19 cellular contexts compared by ENCODE assay signal in genomic region chr5:72814864-72815263, GRCh38. TPM values are rescaled to one million over a fixed set of nuclear protein-coding genes. Genes with fewer than 3 reads are reported as not detected.
DNase-seq lines count a peak whose midpoint lies in the region; ATAC-seq and TF ChIP-seq lines count a peak whose summit lies in the region.
"Had no signal": no experiment of that assay in that cellular context is flagged by ENCODE, and none has a peak within 500 bp of the region (broad histone marks: within the 10 kb centered on the region; RNA-seq: fewer than 3 reads in every experiment).

No MANE protein-coding gene starts in this region.

- POLR2A ChIA-PET in PC-9 (lab: Charles Lee; ENCODE audit: unreplicated experiment) = no interaction called here

- H4K20me1 ChIP-seq in PC-9 (ENCODE audit: insufficient read depth) = no peaks in the 10 kb centered on the region

- H3K9me3 ChIP-seq in BE2C = no peaks in the 10 kb centered on the region
- no peaks in the 10 kb centered on the region for H3K9me3 ChIP-seq in PC-9 (ENCODE audit: insufficient read depth, low read depth)
- H3K9me3 ChIP-seq in psoas muscle = no peaks in the 10 kb centered on the region
- no peaks in the 10 kb centered on the region for H3K9me3 ChIP-seq in body of pancreas
- H3K9me3 ChIP-seq: lower lobe of right lung, suprapubic skin had no signal

- H3K36me3 Mint-ChIP-seq in glutamatergic neuron (ENCODE audit: unreplicated experiment) = no peaks in the 10 kb centered on the region
- H3K36me3 Mint-ChIP-seq: naive thymus-derived CD8-positive, alpha-beta T cell had no signal

- H3K9me3 Mint-ChIP-seq in glutamatergic neuron (ENCODE audit: unreplicated experiment) = peaks cover 14% of the 10 kb centered on the region
- H3K9me3 Mint-ChIP-seq: IgD-negative memory B cell; naive thymus-derived CD8-positive, alpha-beta T cell had no signal

- H3K79me2 ChIP-seq in PC-9 (ENCODE audit: low read depth) = peaks cover 29% of the 10 kb centered on the region

- H3K27me3 Mint-ChIP-seq in glutamatergic neuron (ENCODE audit: unreplicated experiment) = peaks cover 9% of the 10 kb centered on the region

- peak overlapping the region; percentile 22 for H3K27ac Mint-ChIP-seq in glutamatergic neuron (ENCODE audit: unreplicated experiment)

- intact Hi-C loops in PC-9 (cut with micrococcal nuclease; ENCODE audit: unreplicated experiment) (loop anchor here (5.0 to 10.0 kb wide), 3 partner anchors 218 to 1038 kb away; no protein-coding TSS in a partner anchor), psoas muscle (cut with DNase I) (loop anchor here (5.0 kb wide), 4 partner anchors 37 to 448 kb away; no protein-coding TSS in a partner anchor), body of pancreas (cut with DNase I) (no loop called here)

- H3K4me3 Mint-ChIP-seq in glutamatergic neuron (ENCODE audit: unreplicated experiment) = peak overlapping the region; percentile 46

- no peak for TF ChIP-seq POLR2A in body of pancreas (IDR thresholded peaks at IDR 0.05)

- WGBS in psoas muscle, 3 donors = 68 to 82% (median 73%) methylated on average over 1 of the region's 1 CpG
- WGBS in body of pancreas, 2 donors = 56 to 62% methylated on average over 1 of the region's 1 CpG

- H3K4me1 ChIP-seq in BE2C = 0 out of 2 replicates have a peak, but pooled peaks cover 2% of the 10 kb centered on the region
- H3K4me1 ChIP-seq in PC-9 (replicated peaks; ENCODE audit: insufficient read depth) = peaks cover 34% of the 10 kb centered on the region
- H3K4me1 ChIP-seq in psoas muscle = peaks cover 38% of the 10 kb centered on the region
- peaks cover 33% of the 10 kb centered on the region for H3K4me1 ChIP-seq in body of pancreas

- BruUV-seq in PC-9 (replicated peaks; lab: Mats Ljungman, UMichigan) = no TSS peak

- TF ChIP-seq CTCF in BE2C (IDR thresholded peaks at IDR 0.05; ENCODE audit: low read depth, low read length) = no peak
- TF ChIP-seq CTCF in PC-9 (conservative IDR thresholded peaks at IDR 0.05) = no peak
- TF ChIP-seq CTCF in glutamatergic neuron (IDR thresholded peaks at IDR 0.05; ENCODE audit: partially characterized antibody, unreplicated experiment) = no peak
- no peak for TF ChIP-seq CTCF in psoas muscle (IDR thresholded peaks at IDR 0.05)
- no peak for TF ChIP-seq CTCF in body of pancreas (IDR thresholded peaks at IDR 0.05)

- H3K4me2 ChIP-seq in PC-9 = peak overlapping the region; percentile 97

- H3F3A ChIP-seq in PC-9 (ENCODE audit: insufficient read depth, low read depth) = peaks cover 18% of the 10 kb centered on the region

- H3K4me3 ChIP-seq in BE2C (ENCODE audit: low read depth, low read length) = peak overlapping the region; percentile 82
- H3K4me3 ChIP-seq in PC-9 = peak overlapping the region; percentile 81; the same call in 1 of the 2 replicates
- H3K4me3 ChIP-seq in psoas muscle = no peak overlapping the region
- H3K4me3 ChIP-seq in body of pancreas = no peak overlapping the region

- H3K4me1 Mint-ChIP-seq in glutamatergic neuron (ENCODE audit: low read depth, unreplicated experiment) = peaks cover 11% of the 10 kb centered on the region

- DNase-seq in BE2C (no peak), PC-9 (no peak), glutamatergic neuron (no peak), psoas muscle (no peak), NCI-H2227 (lab: John Stamatoyannopoulos, UW; ENCODE audit: unreplicated experiment) (no peak), body of pancreas (no peak)
- DNase-seq in stimulated activated CD4-positive, alpha-beta T cell treated with anti-CD3 and anti-CD28 coated beads, Interleukin-4, amount 100 ng/mL, for 24 hours = no peak
- DNase-seq: activated CD4-positive, alpha-beta T cell treated with anti-CD3 and anti-CD28 coated beads, Interleukin-2, amount 50 U/mL, for 1 hour; AML-193; anterior cingulate cortex; GF-D8; lower lobe of right lung; NCI-H1092; NCI-H2107; stimulated activated CD4-positive, alpha-beta T cell treated with anti-CD3 and anti-CD28 coated beads, Interleukin-2, amount 100 ng/mL, for 24 hours had no signal

- H3K36me3 ChIP-seq in BE2C = no peaks in the 10 kb centered on the region
- no peaks in the 10 kb centered on the region for H3K36me3 ChIP-seq in PC-9 (ENCODE audit: low read depth)
- no peaks in the 10 kb centered on the region for H3K36me3 ChIP-seq in psoas muscle (ENCODE audit: insufficient read depth in 1 of 2, low read depth in 1 of 2)
- no peaks in the 10 kb centered on the region for H3K36me3 ChIP-seq in body of pancreas (replicated peaks in 1 of 2; ENCODE audit: insufficient read depth in 1 of 2, low read depth in 2 of 2)
- H3K36me3 ChIP-seq: lower lobe of right lung, suprapubic skin had no signal

- no peaks in the 10 kb centered on the region for H3K9me2 ChIP-seq in PC-9 (ENCODE audit: insufficient read depth)

- H3K27ac ChIP-seq in PC-9 (no peak overlapping the region), psoas muscle (peak overlapping the region; percentile 99), body of pancreas (peak overlapping the region in 2 of 4 donors; percentile 98 to 99)

- ATAC-seq in psoas muscle (no peak), GM18520 (IDR thresholded peaks at IDR 0.05; ENCODE audit: unreplicated experiment) (no peak), body of pancreas (no peak)
- ATAC-seq: lower lobe of right lung; naive thymus-derived CD8-positive, alpha-beta T cell had no signal

- H3K27me3 ChIP-seq in BE2C (no peaks in the 10 kb centered on the region), PC-9 (ENCODE audit: insufficient read depth, low read depth) (no peaks in the 10 kb centered on the region), psoas muscle (ENCODE audit: insufficient read depth in 3 of 3, low read length in 2 of 3) (no peaks in the 10 kb centered on the region), body of pancreas (no peaks in the 10 kb centered on the region)
- H3K27me3 ChIP-seq: suprapubic skin had no signal

- no peak overlapping the region; the same call in 1 of the 2 replicates for H2AFZ ChIP-seq in PC-9

- CTCF ChIA-PET in PC-9 (lab: Charles Lee) = no interaction called here

RNA-seq across cellular contexts. Expression of gene TNPO1, which starts 1.6 kb away (rescaled TPM):
- polyA plus RNA-seq in BE2C (2012; ENCODE audit: insufficient read depth, insufficient read length, low read depth) = 47.9 TPM
- 135 and 185 TPM in 2 replicates for total RNA-seq in PC-9 (2021)
- 289 TPM for total RNA-seq in glutamatergic neuron (ENCODE audit: unreplicated experiment)
- 10 to 100 TPM; 64.0 to 99.2 (median 77.6) TPM for total RNA-seq in psoas muscle
- polyA plus RNA-seq in psoas muscle = 100 to 1,000 TPM in 1 of 3 donors, 10 to 100 TPM in 2; 15.0 to 115 (median 23.2) TPM
- total RNA-seq in body of pancreas = 10 to 100 TPM; 41.2 to 71.9 TPM

Comparison
In these comparisons a context has a peak if more than half of its experiments do, and no peak if none do; other contexts are left out.
1. H3K4me3 ChIP-seq: peak in BE2C (single experiment) and PC-9 (single experiment); none in psoas muscle (single experiment) and body of pancreas (0 of 2).